In the genomic region with DNA sequence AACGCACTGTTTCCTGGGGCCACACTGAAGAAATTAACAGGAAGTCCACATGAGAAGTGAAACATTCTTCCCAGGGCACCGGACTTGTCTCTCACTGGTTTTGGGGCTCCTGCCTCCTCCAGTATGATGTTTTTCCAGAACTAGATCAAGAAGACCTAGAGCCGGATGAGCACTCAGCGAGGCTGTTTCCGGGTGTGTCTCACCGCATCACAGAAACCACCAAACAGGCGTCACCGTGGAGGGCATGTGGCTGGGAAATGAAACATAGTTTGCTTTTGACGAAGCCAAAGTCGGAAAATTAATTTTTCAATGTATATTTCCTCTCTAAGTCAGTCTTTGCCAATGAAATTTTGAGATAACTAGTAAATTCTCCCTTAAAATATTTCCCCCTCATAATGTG, we compare ENCODE assay signal across 8 cellular contexts.
"Had no signal": no experiment of that assay in that cellular context is flagged by ENCODE, and none has a peak within 500 bp of the region (broad histone marks: within the 10 kb centered on the region; RNA-seq: fewer than 3 reads in every experiment).

No MANE protein-coding gene starts in this region.

- H3K4me3 ChIP-seq: K562 had no signal

- H3K27ac ChIP-seq: HL-60, KMS-11 had no signal

- ATAC-seq: HepG2, K562 had no signal

- DNase-seq: IMR-90, KBM-7, KG1 had no signal

- FAIRE-seq: HepG2, HTR-8/SVneo, K562 had no signal

- H3K9ac ChIP-seq: KMS-11 had no signal

- H3K4me2 ChIP-seq: KMS-11 had no signal
